Comparison of ENCODE assay signal across 16 cellular contexts in genomic region chr20:54227751-54228150, GRCh38. TPM values are rescaled to one million over a fixed set of nuclear protein-coding genes. Genes with fewer than 3 reads are reported as not detected.
"Had no signal": no experiment of that assay in that cellular context is flagged by ENCODE, and none has a peak within 500 bp of the region (broad histone marks: within the 10 kb centered on the region; RNA-seq: fewer than 3 reads in every experiment).

No MANE protein-coding gene starts in this region.

- H3K27ac Mint-ChIP-seq: activated naive CD8-positive, alpha-beta T cell treated with anti-CD3 and anti-CD28 coated beads for 36 hours had no signal

- H3K4me3 Mint-ChIP-seq: activated naive CD8-positive, alpha-beta T cell treated with anti-CD3 and anti-CD28 coated beads for 36 hours had no signal

- ATAC-seq: activated CD4-positive, CD25-positive, alpha-beta regulatory T cell treated with anti-CD3 and anti-CD28 coated beads, Interleukin-2, amount 50 U/mL, for 24 hours; body of pancreas; esophagus mucosa; left colon; lower lobe of right lung; pancreas had no signal

- H3K27ac ChIP-seq: body of pancreas, lower lobe of right lung, pancreas, uterus had no signal

- H3K4me3 ChIP-seq: body of pancreas, lower lobe of right lung, pancreas, uterus had no signal

- H3K4me1 ChIP-seq: body of pancreas, lower lobe of right lung, pancreas, uterus had no signal

- H3K4me1 Mint-ChIP-seq: activated naive CD8-positive, alpha-beta T cell treated with anti-CD3 and anti-CD28 coated beads for 36 hours had no signal

- H3K9me3 ChIP-seq: body of pancreas, lower lobe of right lung, pancreas, uterus had no signal

- DNase-seq: activated CD4-positive, alpha-beta T cell treated with anti-CD3 and anti-CD28 coated beads, Interleukin-2, amount 50 U/mL, for 1 hour; activated CD8-positive, alpha-beta memory T cell treated with anti-CD3 and anti-CD28 coated beads for 24 hours; activated gamma-delta T cell treated with Interleukin-2 at 50 U/mL for 16 hours; activated naive CD8-positive, alpha-beta T cell treated with anti-CD3 and anti-CD28 coated beads for 36 hours; amygdala; body of pancreas; caudate nucleus; left colon; lower lobe of right lung; midbrain; pancreas; stimulated activated CD4-positive, alpha-beta T cell treated with anti-CD3 and anti-CD28 coated beads, Interleukin-12 subunit alpha, Interleukin-12 subunit beta, amount 100 ng/mL, for 4 hours; stimulated activated CD4-positive, alpha-beta T cell treated with anti-CD3 and anti-CD28 coated beads, Interleukin-2, amount 100 ng/mL, for 24 hours; uterus had no signal

- H3K27me3 ChIP-seq: body of pancreas, pancreas, uterus had no signal

- H3K36me3 ChIP-seq: lower lobe of right lung, pancreas, uterus had no signal

RNA-seq across cellular contexts. Expression of gene CYP24A1, which starts 54.0 kb away (rescaled TPM):
- total RNA-seq: activated naive CD8-positive, alpha-beta T cell treated with anti-CD3 and anti-CD28 coated beads for 36 hours; body of pancreas; left colon had no signal
- polyA plus RNA-seq: pancreas had no signal
